ENCODE assay signal across 35 cellular contexts in the genomic region with DNA sequence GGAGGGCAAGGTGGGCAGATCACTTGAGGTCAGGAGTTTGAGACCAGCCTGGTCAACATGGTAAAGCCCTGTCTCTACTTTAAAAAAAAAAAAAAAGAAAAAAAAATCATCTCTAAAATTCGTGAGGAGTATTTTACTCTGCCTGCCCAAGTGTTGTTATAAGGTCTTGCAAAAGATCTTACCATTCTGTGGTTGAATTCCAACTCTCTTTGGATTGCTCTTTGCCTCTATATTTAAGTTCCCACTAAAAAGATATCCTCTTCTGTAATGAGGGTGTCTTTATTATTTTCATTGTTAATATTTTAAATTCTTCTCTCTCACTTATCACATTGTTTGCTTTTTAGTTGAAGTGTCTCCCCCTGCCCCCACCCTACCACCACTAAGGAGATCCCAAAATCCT.
"Had no signal": no experiment of that assay in that cellular context is flagged by ENCODE, and none has a peak within 500 bp of the region (broad histone marks: within the 10 kb centered on the region; RNA-seq: fewer than 3 reads in every experiment).

No MANE protein-coding gene starts in this region.

- DNase-seq: activated B cell treated with CpG ODN at 0.5 μM for 24 hours; activated CD4-positive, alpha-beta memory T cell treated with anti-CD3 and anti-CD28 coated beads, Interleukin-2, amount 10 ng/mL, durations not matched to agents 7 days and 5 days; activated CD4-positive, alpha-beta T cell treated with anti-CD3 and anti-CD28 coated beads for 4 hours; activated CD4-positive, CD25-positive, alpha-beta regulatory T cell treated with anti-CD3 and anti-CD28 coated beads, Interleukin-2, amount 50 U/mL, for 72 hours; activated CD8-positive, alpha-beta memory T cell treated with anti-CD3 and anti-CD28 coated beads for 24 hours; activated CD8-positive, alpha-beta memory T cell treated with anti-CD3 and anti-CD28 coated beads, Interleukin-2, amount 10 ng/mL, durations not matched to agents 7 days and 5 days; activated effector memory CD4-positive, alpha-beta T cell treated with anti-CD3 and anti-CD28 coated beads, Interleukin-2, amount 50 U/mL, for 16 hours; activated naive CD4-positive, alpha-beta T cell; activated naive CD8-positive, alpha-beta T cell treated with anti-CD3 and anti-CD28 coated beads, Interleukin-2, amount 10 ng/mL, durations not matched to agents 7 days and 5 days; activated T-cell treated with anti-CD3 and anti-CD28 coated beads, Interleukin-2, amount 50 U/mL, for 1 hour; activated T-cell treated with anti-CD3 and anti-CD28 coated beads, Interleukin-2, amount 50 U/mL, for 72 hours; amygdala; body of pancreas; Kasumi-1; KG1; MG63; NCI-H1048; NCI-H1105 treated with DMSO at 0.1 percent for 48 hours; NCI-H1436; NCI-H1694; NCI-H1930; NCI-H2081 treated with DMSO at 0.1 percent for 48 hours; NCI-H226; NCI-H524 treated with DMSO at 0.1 percent for 48 hours; SHP77 treated with DMSO at 0.1 percent for 48 hours; T-cell; T-helper 2 cell; T-helper 9 cell had no signal

- H3K9me3 ChIP-seq: ascending aorta, body of pancreas, breast epithelium, MG63, SJSA1 had no signal

- H3K4me3 Mint-ChIP-seq: activated B cell treated with CpG ODN at 0.5 μM for 24 hours; activated CD4-positive, alpha-beta memory T cell treated with anti-CD3 and anti-CD28 coated beads, Interleukin-2, amount 10 ng/mL, durations not matched to agents 7 days and 5 days; activated CD8-positive, alpha-beta memory T cell treated with anti-CD3 and anti-CD28 coated beads, Interleukin-2, amount 10 ng/mL, durations not matched to agents 7 days and 5 days; activated naive CD4-positive, alpha-beta T cell treated with anti-CD3 and anti-CD28 coated beads, Interleukin-2, amount 50 U/mL, for 24 hours; activated naive CD8-positive, alpha-beta T cell treated with anti-CD3 and anti-CD28 coated beads, Interleukin-2, amount 10 ng/mL, durations not matched to agents 7 days and 5 days; activated T-cell treated with anti-CD3 and anti-CD28 coated beads, Interleukin-2, amount 50 U/mL, for 72 hours; activated T-helper 17 cell treated with anti-CD3 and anti-CD28 coated beads, Interleukin-2, amount 50 U/mL, for 72 hours; T-cell had no signal

- H3K27ac Mint-ChIP-seq: activated B cell treated with CpG ODN at 0.5 μM for 24 hours; activated CD4-positive, alpha-beta memory T cell treated with anti-CD3 and anti-CD28 coated beads, Interleukin-2, amount 10 ng/mL, durations not matched to agents 7 days and 5 days; activated CD8-positive, alpha-beta memory T cell treated with anti-CD3 and anti-CD28 coated beads, Interleukin-2, amount 10 ng/mL, durations not matched to agents 7 days and 5 days; activated naive CD8-positive, alpha-beta T cell treated with anti-CD3 and anti-CD28 coated beads, Interleukin-2, amount 10 ng/mL, durations not matched to agents 7 days and 5 days; activated T-cell treated with anti-CD3 and anti-CD28 coated beads, Interleukin-2, amount 50 U/mL, for 72 hours; T-cell had no signal

- H3K4me3 ChIP-seq: ascending aorta, body of pancreas, breast epithelium, MG63, SJSA1 had no signal

- H3K27me3 ChIP-seq: ascending aorta, body of pancreas, breast epithelium, MG63, SJSA1 had no signal

- H3K9me3 Mint-ChIP-seq: activated B cell treated with CpG ODN at 0.5 μM for 24 hours; activated CD4-positive, alpha-beta memory T cell treated with anti-CD3 and anti-CD28 coated beads, Interleukin-2, amount 10 ng/mL, durations not matched to agents 7 days and 5 days; activated naive CD4-positive, alpha-beta T cell treated with anti-CD3 and anti-CD28 coated beads, Interleukin-2, amount 50 U/mL, for 24 hours; activated naive CD8-positive, alpha-beta T cell treated with anti-CD3 and anti-CD28 coated beads, Interleukin-2, amount 10 ng/mL, durations not matched to agents 7 days and 5 days; activated T-cell treated with anti-CD3 and anti-CD28 coated beads, Interleukin-2, amount 50 U/mL, for 72 hours; activated T-helper 17 cell treated with anti-CD3 and anti-CD28 coated beads, Interleukin-2, amount 50 U/mL, for 72 hours; T-cell had no signal

- H3K27me3 Mint-ChIP-seq: activated B cell treated with CpG ODN at 0.5 μM for 24 hours; activated CD4-positive, alpha-beta memory T cell treated with anti-CD3 and anti-CD28 coated beads, Interleukin-2, amount 10 ng/mL, durations not matched to agents 7 days and 5 days; activated CD8-positive, alpha-beta memory T cell treated with anti-CD3 and anti-CD28 coated beads, Interleukin-2, amount 10 ng/mL, durations not matched to agents 7 days and 5 days; activated naive CD4-positive, alpha-beta T cell treated with anti-CD3 and anti-CD28 coated beads, Interleukin-2, amount 50 U/mL, for 24 hours; activated naive CD8-positive, alpha-beta T cell treated with anti-CD3 and anti-CD28 coated beads, Interleukin-2, amount 10 ng/mL, durations not matched to agents 7 days and 5 days; activated T-helper 17 cell treated with anti-CD3 and anti-CD28 coated beads, Interleukin-2, amount 50 U/mL, for 72 hours; T-cell had no signal

- ATAC-seq: activated CD8-positive, alpha-beta memory T cell treated with anti-CD3 and anti-CD28 coated beads, Interleukin-2, amount 10 ng/mL, durations not matched to agents 7 days and 5 days; activated T-cell treated with anti-CD3 and anti-CD28 coated beads, Interleukin-2, amount 50 U/mL, for 72 hours; activated T-helper 17 cell treated with anti-CD3 and anti-CD28 coated beads, Interleukin-2, amount 50 U/mL, for 72 hours; body of pancreas; Panc1; SK-N-SH treated with all-trans-retinoic acid at 6 μM for 48 hours; T-cell had no signal
